ENCODE assay signal across 8 cellular contexts in the genomic region with DNA sequence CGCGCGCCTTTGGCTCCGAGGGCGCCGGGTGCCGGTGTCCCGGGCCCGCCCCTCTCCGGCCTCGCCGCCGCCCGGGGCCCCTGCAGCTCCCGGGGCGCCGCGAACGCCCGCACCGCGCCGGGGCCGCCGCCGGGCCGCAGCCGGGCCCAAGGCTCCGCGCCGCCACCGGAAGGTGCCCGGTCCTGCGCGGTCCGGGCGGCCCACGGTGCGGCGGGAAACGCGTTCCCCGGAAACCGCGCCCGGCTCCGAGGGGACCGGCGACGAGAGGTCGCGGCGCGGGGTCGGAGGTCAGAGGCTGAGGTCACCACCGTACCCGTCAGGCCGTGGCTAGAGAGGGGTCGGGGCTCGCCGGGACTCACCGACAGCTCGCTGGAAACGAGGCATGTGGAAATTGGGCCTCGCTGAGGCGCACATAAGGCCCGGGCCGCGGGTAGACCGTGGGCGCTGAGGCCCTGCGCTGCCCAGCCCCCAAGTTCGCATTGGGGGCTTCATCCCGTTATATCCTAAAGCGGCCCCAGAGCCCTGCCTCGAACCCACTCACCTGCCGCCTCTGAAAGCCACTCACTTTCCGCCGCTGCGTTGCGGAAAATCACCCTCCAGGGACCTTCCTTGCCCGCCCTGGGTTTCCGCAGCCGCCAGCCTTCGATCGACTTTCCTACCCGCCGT. TPM values are rescaled to one million over a fixed set of nuclear protein-coding genes. Genes with fewer than 3 reads are reported as not detected.
DNase-seq lines count a peak whose midpoint lies in the region; ATAC-seq and TF ChIP-seq lines count a peak whose summit lies in the region.

Gene DUS1L, minus strand, starts transcription at position 167 of the 666 bp plus-strand sequence. CDS start 745 bp downstream, outside the sequence.

- H3K27me3 ChIP-seq in H9 (ENCODE audit: insufficient read depth, low read length), result no peaks in the 10 kb centered on the region

- H3K27ac ChIP-seq in H9 (ENCODE audit: insufficient read length, low read depth, low read length), result no peak within 1 kb of the TSS

- H3K27ac Mint-ChIP-seq in H9, result 0 out of 7 replicates have a peak within 1 kb of the TSS, but pooled peaks of 1 of the 3 experiments have one; percentile 77

- H3K4me3 Mint-ChIP-seq in H9, result peak within 1 kb of the TSS; percentile 73 to 83

- peaks cover 4 to 5% of the 10 kb centered on the region in 2 experiments for H3K4me1 Mint-ChIP-seq in H9

- H3K9me3 ChIP-seq in H9 (ENCODE audit: control insufficient read depth, low read depth, low read length), result no peaks in the 10 kb centered on the region

- no peaks in the 10 kb centered on the region for H4K20me1 ChIP-seq in H9 (ENCODE audit: control insufficient read depth, insufficient read depth, insufficient read length)

- H2BK120ac ChIP-seq in H9 (ENCODE audit: low read depth, low read length, poor library complexity, severe bottlenecking), result no peak within 1 kb of the TSS

- no peak within 1 kb of the TSS for H2BK20ac ChIP-seq in H9 (ENCODE audit: low read depth, low read length, poor library complexity, severe bottlenecking)

- H4K8ac ChIP-seq in H9 (replicated peaks; ENCODE audit: insufficient read length, low read depth, low read length), result no peak within 1 kb of the TSS

- DNase-seq in GDM1 (lab: John Stamatoyannopoulos, UW) (peak; percentile 50), H9 (no peak), NCI-H510A treated with DMSO at 0.1 percent for 48 hours (lab: John Stamatoyannopoulos, UW) (peak; percentile 10), epidermal melanocyte (ENCODE audit: insufficient read length, low spot score) (peak; percentile 80), mucosa of gallbladder (ENCODE audit: low spot score) (peak; percentile 53)
- peak; percentile 93 for DNase-seq in activated CD8-positive, alpha-beta memory T cell treated with anti-CD3 and anti-CD28 coated beads, Interleukin-2, amount 50 U/mL, for 48 hours
- DNase-seq in stimulated activated CD8-positive, alpha-beta memory T cell treated with anti-CD3 and anti-CD28 coated beads, Interleukin-4, amount 100 ng/mL, for 24 hours (ENCODE audit: low read depth), result peak; percentile 58

- H2BK5ac ChIP-seq in H9 (ENCODE audit: insufficient read length, low read length), result no peak within 1 kb of the TSS

- no peak within 1 kb of the TSS for H3K4ac ChIP-seq in H9 (ENCODE audit: low read depth, low read length)

- H4K91ac ChIP-seq in H9 (ENCODE audit: insufficient read length, low read depth, low read length), result no peak within 1 kb of the TSS

- H3T11ph ChIP-seq in H9 (ENCODE audit: low read length), result no peak within 1 kb of the TSS

- TF ChIP-seq CTCF in H9 (conservative IDR thresholded peaks at IDR 0.05), result no peak

- H3K36me3 Mint-ChIP-seq in H9 (ENCODE audit: insufficient read depth in 1 of 3, low read depth in 3 of 3), result peaks cover 2 to 10% (median 6%) of the 10 kb centered on the region in 3 experiments; a peak in 5 of 7 replicates

- no peak within 1 kb of the TSS for H3K56ac ChIP-seq in H9 (ENCODE audit: insufficient read length, low read depth, low read length)

- H3K14ac ChIP-seq in H9 (ENCODE audit: insufficient read depth, low read length), result peak within 1 kb of the TSS; percentile 9; the same call in 1 of the 2 replicates

- no peak within 1 kb of the TSS for H3K18ac ChIP-seq in H9 (ENCODE audit: insufficient read length, low read depth, low read length)

- no peak within 1 kb of the TSS for H3K23ac ChIP-seq in H9 (ENCODE audit: insufficient read length, low read depth, low read length)

- H3K27me3 Mint-ChIP-seq in H9 (ENCODE audit: low read depth), result peaks cover 15% of the 10 kb centered on the region

- peaks cover 15% of the 10 kb centered on the region for H3K23me2 ChIP-seq in H9 (ENCODE audit: insufficient read length, low read depth, low read length, poor library complexity, severe bottlenecking)

- H2BK15ac ChIP-seq in H9 (ENCODE audit: low read depth, low read length), result no peak within 1 kb of the TSS

- peak within 1 kb of the TSS; percentile 47 for H3K9ac ChIP-seq in H9 (ENCODE audit: extremely low read depth, insufficient read length, low read length)

- WGBS in H9 (ENCODE audit: extremely low coverage, insufficient read length, low lambda C conversion rate), result no CpG with 5 or more reads among the region's 88 CpGs

- ATAC-seq in GM18517 (IDR thresholded peaks at IDR 0.05; ENCODE audit: unreplicated experiment), result no peak

- no peak within 1 kb of the TSS for H2AK5ac ChIP-seq in H9 (ENCODE audit: insufficient read length, low read length)

- no peak within 1 kb of the TSS for H4K5ac ChIP-seq in H9 (ENCODE audit: insufficient read length, low read depth, low read length)

- no peaks in the 10 kb centered on the region for H3K79me1 ChIP-seq in H9 (ENCODE audit: insufficient read depth, low read depth, low read length, poor library complexity, severe bottlenecking)

- no peak within 1 kb of the TSS for H2AFZ ChIP-seq in H9 (ENCODE audit: low read length)

- no peak within 1 kb of the TSS for H2BK12ac ChIP-seq in H9 (ENCODE audit: insufficient read length, low read depth, low read length)

- H3K79me2 ChIP-seq in H9 (ENCODE audit: insufficient read depth, low read length), result no peaks in the 10 kb centered on the region

- H3K4me1 ChIP-seq in H9 (ENCODE audit: insufficient read depth, low read length), result no peaks in the 10 kb centered on the region

- H3K9me3 Mint-ChIP-seq in H9, result no peaks in the 10 kb centered on the region; a peak in 1 of 5 replicates

- H3K4me2 ChIP-seq in H9 (ENCODE audit: insufficient read depth, insufficient read length, low read length), result peak within 1 kb of the TSS; percentile 75

RNA-seq across cellular contexts. Expression of gene DUS1L, which starts in this region (rescaled TPM):
- total RNA-seq in H9 (2021), result 103 and 104 TPM in 2 replicates
- 92.4 TPM for total RNA-seq in mucosa of gallbladder
